Comparison of ENCODE assay signal across 20 cellular contexts in genomic region chr19:6204866-6205723, GRCh38.
"Had no signal": no experiment of that assay in that cellular context is flagged by ENCODE, and none has a peak within 500 bp of the region (broad histone marks: within the 10 kb centered on the region; RNA-seq: fewer than 3 reads in every experiment).

No MANE protein-coding gene starts in this region.

- H3K36me3 Mint-ChIP-seq: activated naive CD4-positive, alpha-beta T cell treated with anti-CD3 and anti-CD28 coated beads, Interleukin-2, amount 50 U/mL, for 72 hours; naive thymus-derived CD4-positive, alpha-beta T cell; WTC11 had no signal

- H3K36me3 ChIP-seq: tibial nerve had no signal

- H3K4me3 ChIP-seq: tibial nerve had no signal

- DNase-seq: activated CD4-positive, alpha-beta T cell treated with anti-CD3 and anti-CD28 coated beads for 36 hours; activated CD4-positive, alpha-beta T cell treated with anti-CD3 and anti-CD28 coated beads, Interleukin-2, amount 50 U/mL, for 48 hours; activated gamma-delta T cell treated with Interleukin-2 at 50 U/mL for 16 hours; dermis blood vessel endothelial cell; effector memory CD8-positive, alpha-beta T cell; hippocampal formation; islet precursor cell; mammary epithelial cell; naive thymus-derived CD4-positive, alpha-beta T cell; nucleus accumbens; posterior cingulate gyrus; stimulated activated CD4-positive, alpha-beta T cell treated with anti-CD3 and anti-CD28 coated beads, Interleukin-2, amount 100 ng/mL, for 24 hours; stimulated activated naive CD8-positive, alpha-beta T cell treated with anti-CD3 and anti-CD28 coated beads, Interleukin-15, Interleukin-2, amounts not matched to agents 100 U/mL and 50 U/mL, for 24 hours; substantia nigra had no signal

- ATAC-seq: activated CD4-positive, alpha-beta T cell treated with anti-CD3 and anti-CD28 coated beads for 36 hours; activated naive CD4-positive, alpha-beta T cell treated with anti-CD3 and anti-CD28 coated beads, Interleukin-2, amount 50 U/mL, for 72 hours; effector memory CD8-positive, alpha-beta T cell; left lobe of liver; naive thymus-derived CD4-positive, alpha-beta T cell; stimulated activated naive CD8-positive, alpha-beta T cell treated with anti-CD3 and anti-CD28 coated beads, Interleukin-15, Interleukin-2, amounts not matched to agents 100 U/mL and 50 U/mL, for 24 hours; WTC11 had no signal

- H3K27ac Mint-ChIP-seq: activated CD4-positive, alpha-beta T cell treated with anti-CD3 and anti-CD28 coated beads for 36 hours; activated naive CD4-positive, alpha-beta T cell treated with anti-CD3 and anti-CD28 coated beads, Interleukin-2, amount 50 U/mL, for 72 hours; activated T-helper 1 cell treated with anti-CD3 and anti-CD28 coated beads, Interleukin-12 subunit alpha, Interleukin-12 subunit beta, Interleukin-2, Interleukin-4 antibody, amounts not matched to agents 30 ng/mL and 10 ng/mL and 1 ng/mL, durations not matched to agents 14 hours and 24 hours and 36 hours; naive thymus-derived CD4-positive, alpha-beta T cell; T-helper 2 cell treated with Interferon-gamma antibody and Interleukin-4, amounts not matched to agents 5 μg/mL and 100 μg/mL, for 36 hours; WTC11 had no signal

- H3K4me1 Mint-ChIP-seq: activated CD4-positive, alpha-beta T cell treated with anti-CD3 and anti-CD28 coated beads for 36 hours; naive thymus-derived CD4-positive, alpha-beta T cell; WTC11 had no signal

- H3K27me3 ChIP-seq: tibial nerve had no signal

- H3K4me3 Mint-ChIP-seq: activated CD4-positive, alpha-beta T cell treated with anti-CD3 and anti-CD28 coated beads for 36 hours; activated T-helper 1 cell treated with anti-CD3 and anti-CD28 coated beads, Interleukin-12 subunit alpha, Interleukin-12 subunit beta, Interleukin-2, Interleukin-4 antibody, amounts not matched to agents 30 ng/mL and 10 ng/mL and 1 ng/mL, durations not matched to agents 14 hours and 24 hours and 36 hours; effector memory CD8-positive, alpha-beta T cell; naive thymus-derived CD4-positive, alpha-beta T cell; T-helper 2 cell treated with Interferon-gamma antibody and Interleukin-4, amounts not matched to agents 5 μg/mL and 100 μg/mL, for 36 hours; WTC11 had no signal

- H3K27me3 Mint-ChIP-seq: activated CD4-positive, alpha-beta T cell treated with anti-CD3 and anti-CD28 coated beads for 36 hours had no signal

- H3K9me3 Mint-ChIP-seq: activated naive CD4-positive, alpha-beta T cell treated with anti-CD3 and anti-CD28 coated beads, Interleukin-2, amount 50 U/mL, for 72 hours; activated T-helper 1 cell treated with anti-CD3 and anti-CD28 coated beads, Interleukin-12 subunit alpha, Interleukin-12 subunit beta, Interleukin-2, Interleukin-4 antibody, amounts not matched to agents 30 ng/mL and 10 ng/mL and 1 ng/mL, durations not matched to agents 14 hours and 24 hours and 36 hours; effector memory CD8-positive, alpha-beta T cell; naive thymus-derived CD4-positive, alpha-beta T cell; T-helper 2 cell treated with Interferon-gamma antibody and Interleukin-4, amounts not matched to agents 5 μg/mL and 100 μg/mL, for 36 hours; WTC11 had no signal

- H3K9me3 ChIP-seq: tibial nerve had no signal

- H3K27ac ChIP-seq: tibial nerve had no signal
